ENCODE assay signal across 20 cellular contexts in the genomic region with DNA sequence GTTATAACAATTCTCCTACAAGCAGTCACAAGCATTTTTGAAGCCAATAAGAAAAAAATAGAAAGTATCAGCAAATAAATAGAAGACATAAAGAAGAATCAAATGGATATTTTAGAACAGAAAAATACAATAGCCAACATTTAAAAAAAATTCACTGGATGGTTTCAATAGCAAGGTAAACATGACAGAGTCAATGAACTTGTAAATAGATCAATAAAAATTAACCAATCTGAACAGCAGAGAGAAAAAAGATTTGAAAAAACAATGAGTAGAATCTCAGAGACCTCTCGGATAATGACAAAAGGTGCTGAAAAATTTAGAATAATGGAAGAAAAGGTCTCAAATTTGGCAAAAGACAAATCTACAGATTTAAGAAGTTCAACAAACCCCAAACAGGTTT.
"Had no signal": no experiment of that assay in that cellular context is flagged by ENCODE, and none has a peak within 500 bp of the region (broad histone marks: within the 10 kb centered on the region; RNA-seq: fewer than 3 reads in every experiment).

No MANE protein-coding gene starts in this region.

- H3K4me3 ChIP-seq: coronary artery, heart left ventricle, tibial nerve, vagina had no signal

- H3K4me1 Mint-ChIP-seq: central memory CD8-positive, alpha-beta T cell; WTC11 had no signal

- H3K4me3 Mint-ChIP-seq: activated naive CD8-positive, alpha-beta T cell; activated T-helper 17 cell treated with anti-CD3 and anti-CD28 coated beads, Interleukin-2, amount 50 U/mL, for 72 hours; central memory CD8-positive, alpha-beta T cell; naive thymus-derived CD4-positive, alpha-beta T cell; WTC11 had no signal

- DNase-seq: activated CD4-positive, alpha-beta T cell treated with anti-CD3 and anti-CD28 coated beads for 4 hours; brain microvascular endothelial cell; foreskin melanocyte; heart left ventricle; left cardiac atrium; naive thymus-derived CD4-positive, alpha-beta T cell; nucleus accumbens; posterior cingulate gyrus; small intestine; stimulated activated CD4-positive, alpha-beta T cell treated with anti-CD3 and anti-CD28 coated beads, Interleukin-4, amount 100 ng/mL, for 24 hours; stimulated activated naive CD4-positive, alpha-beta T cell; SW 1271 had no signal

- H3K27me3 Mint-ChIP-seq: activated naive CD8-positive, alpha-beta T cell; activated T-helper 17 cell treated with anti-CD3 and anti-CD28 coated beads, Interleukin-2, amount 50 U/mL, for 72 hours; central memory CD8-positive, alpha-beta T cell; naive thymus-derived CD4-positive, alpha-beta T cell had no signal

- FAIRE-seq: small intestine, TTC549 had no signal

- ATAC-seq: activated T-helper 17 cell treated with anti-CD3 and anti-CD28 coated beads, Interleukin-2, amount 50 U/mL, for 72 hours; heart left ventricle; left cardiac atrium; naive thymus-derived CD4-positive, alpha-beta T cell; WTC11 had no signal

- H3K9me3 ChIP-seq: vagina had no signal

- H3K4me1 ChIP-seq: tibial nerve, vagina had no signal

- H3K27ac Mint-ChIP-seq: activated naive CD8-positive, alpha-beta T cell; activated T-helper 17 cell treated with anti-CD3 and anti-CD28 coated beads, Interleukin-2, amount 50 U/mL, for 72 hours; WTC11 had no signal

- H3K36me3 ChIP-seq: brain microvascular endothelial cell, heart left ventricle had no signal

- H3K9me3 Mint-ChIP-seq: central memory CD8-positive, alpha-beta T cell had no signal

- H3K27me3 ChIP-seq: brain microvascular endothelial cell, heart left ventricle, tibial nerve, vagina had no signal
